In the genomic region with DNA sequence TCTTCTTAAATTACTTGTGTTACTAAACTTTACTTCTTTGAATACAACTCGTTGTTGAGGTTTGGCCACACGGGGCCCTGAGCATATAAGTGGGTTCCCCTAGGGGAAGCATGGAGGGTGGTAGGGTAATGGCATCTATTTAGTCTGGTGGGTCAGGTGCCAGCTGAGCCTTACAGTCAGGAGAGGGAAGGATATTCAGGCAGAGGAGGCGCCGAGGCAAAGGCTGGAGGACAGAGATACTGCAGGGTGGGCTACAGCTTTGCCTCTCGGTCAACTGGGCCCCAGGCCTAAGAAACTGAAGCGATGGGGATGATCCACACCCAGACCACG, we compare ENCODE assay signal across 9 cellular contexts. TPM values are rescaled to one million over a fixed set of nuclear protein-coding genes. Genes with fewer than 3 reads are reported as not detected.
DNase-seq lines count a peak whose midpoint lies in the region; ATAC-seq, FAIRE-seq and TF ChIP-seq lines count a peak whose summit lies in the region.
"Had no signal": no experiment of that assay in that cellular context is flagged by ENCODE, and none has a peak within 500 bp of the region (broad histone marks: within the 10 kb centered on the region; RNA-seq: fewer than 3 reads in every experiment).

No MANE protein-coding gene starts in this region.

- FAIRE-seq in GM12878 (lab: Jason Lieb, UNC), result no peak
- FAIRE-seq: colon had no signal

- H3K4me2 ChIP-seq in GM12878 (ENCODE audit: control insufficient read depth, insufficient read depth), result peak overlapping the region; percentile 89

- BruUV-seq in GM12878 (replicated peaks; lab: Mats Ljungman, UMichigan), result no TSS peak

- H3K27ac ChIP-seq in GM12878 (ENCODE audit: control insufficient read depth, insufficient read depth) (peak overlapping the region; percentile 89), lung (ENCODE audit: low read depth in 1 of 2, low read length in 1 of 2) (peak overlapping the region in 1 of 2 donors; percentile 40)

- H3K4me3 ChIP-seq in GM12878, result peak overlapping the region; percentile 90; the same call in 1 of the 2 replicates
- H3K4me3 ChIP-seq in lung, result no peak overlapping the region

- peaks cover 36% of the 10 kb centered on the region for H3K79me2 ChIP-seq in GM12878 (ENCODE audit: control insufficient read depth, insufficient read depth, low read length)

- peak; percentile 43 for DNase-seq in SIG-M5 treated with dmso at 0.1 percent for 504 hours (lab: John Stamatoyannopoulos, UW; ENCODE audit: unreplicated experiment)
- DNase-seq in SIG-M5 (lab: John Stamatoyannopoulos, UW), result no peak
- DNase-seq in GM12878 (ENCODE audit: low read depth, low spot score), result no peak
- peak; percentile 29 for DNase-seq in lung (ENCODE audit: low spot score)
- no peak for DNase-seq in T1000 (lab: John Stamatoyannopoulos, UW)
- DNase-seq in COLO668 (lab: John Stamatoyannopoulos, UW; ENCODE audit: unreplicated experiment), result no peak

- no peaks in the 10 kb centered on the region for H4K20me1 ChIP-seq in GM12878 (ENCODE audit: control insufficient read depth, insufficient read depth)

- peak; percentile 32 for ATAC-seq in HG03354 (IDR thresholded peaks at IDR 0.05; ENCODE audit: poor library complexity, severe bottlenecking, unreplicated experiment)
- peak; percentile 45 for ATAC-seq in GM12878
- ATAC-seq in lung (ENCODE audit: insufficient read depth, low FRiP score), result no peak
- no peak for ATAC-seq in HG03521 (IDR thresholded peaks at IDR 0.05; ENCODE audit: unreplicated experiment)

- RAD21 ChIA-PET in GM12878 (lab: Charles Lee; ENCODE audit: unreplicated experiment), result interaction anchor here (0.9 to 2.9 kb wide), 8 partner anchors 11 to 74 kb away, joined by 3 to 10 read pairs (median 4); no protein-coding TSS in a partner anchor

- peaks cover 18% of the 10 kb centered on the region; the same call in 1 of the 2 replicates for H3K4me1 ChIP-seq in GM12878 (ENCODE audit: control insufficient read depth, insufficient read depth, low read length)
- peaks cover 0 to 10% of the 10 kb centered on the region in 2 donors for H3K4me1 ChIP-seq in lung (ENCODE audit: control insufficient read depth in 2 of 2, insufficient read depth in 2 of 2, low read length in 2 of 2)

- SMC1A ChIA-PET in GM12878 (lab: Charles Lee; ENCODE audit: uncharacterized antibody, unreplicated experiment), result interaction anchor here (0.6 to 4.6 kb wide), 12 partner anchors 9 to 90 kb away, joined by 3 to 30 read pairs (median 6); a partner anchor contains a TSS

- no peaks in the 10 kb centered on the region for H3K9me3 ChIP-seq in GM12878 (replicated peaks; ENCODE audit: control insufficient read depth, insufficient read depth, low read length)
- no peaks in the 10 kb centered on the region for H3K9me3 ChIP-seq in lung (ENCODE audit: control insufficient read depth in 2 of 2, insufficient read depth in 1 of 2, low read length in 1 of 2)

- POLR2A ChIA-PET in GM12878 (lab: Charles Lee), result interaction anchor here (0.6 to 1.9 kb wide), 8 partner anchors 10 to 362 kb away, joined by 3 to 10 read pairs (median 5); a partner anchor contains a TSS

- H3K27me3 ChIP-seq in GM12878 (replicated peaks in 1 of 2; ENCODE audit: control insufficient read depth in 2 of 2, insufficient read depth in 2 of 2, low read length in 1 of 2) (no peaks in the 10 kb centered on the region), lung (ENCODE audit: control insufficient read depth, insufficient read depth) (no peaks in the 10 kb centered on the region)

- under 1% methylated on average over 7 of the region's 7 CpGs for WGBS in GM12878 (ENCODE audit: insufficient coverage, insufficient replicate concordance, low lambda C conversion rate, missing lambda C conversion rate)
- WGBS in lung, 2 donors, result 36 to 39% methylated on average over 7 of the region's 7 CpGs

- CTCF ChIA-PET in GM12878 (lab: Yijun Ruan, JAX), result interaction anchor here (0.6 to 6.9 kb wide), 19 partner anchors 10 to 358 kb away, joined by 3 to 50 read pairs (median 6); a partner anchor contains a TSS

- intact Hi-C loops in GM12878 (cut with micrococcal nuclease; ENCODE audit: unreplicated experiment), result loop anchor here (2.0 to 10.0 kb wide), 4 partner anchors 57 to 515 kb away; a partner anchor contains a TSS

- in situ Hi-C loops in GM12878 (cut with MboI), result no loop called here

- TF ChIP-seq EP300 in GM12878 (IDR thresholded peaks at IDR 0.05; ENCODE audit: borderline replicate concordance in 1 of 2, control insufficient read depth in 1 of 2, low read depth in 2 of 2, low read length in 2 of 2), result no peak

- TF ChIP-seq POLR2A in GM12878 (IDR thresholded peaks at IDR 0.05; ENCODE audit: low read depth, low read length), result no peak

- peaks cover 2 to 7% of the 10 kb centered on the region in 2 experiments; a peak in 3 of 4 replicates for H3K36me3 ChIP-seq in GM12878 (ENCODE audit: control insufficient read depth in 2 of 2, insufficient read depth in 2 of 2, low read length in 1 of 2)
- H3K36me3 ChIP-seq in lung (ENCODE audit: control insufficient read depth in 2 of 2, insufficient read depth in 2 of 2, low read length in 2 of 2), result peaks cover 0 to 10% of the 10 kb centered on the region in 2 donors

- peak overlapping the region; percentile 98 for H2AFZ ChIP-seq in GM12878 (ENCODE audit: control insufficient read depth, low read depth, low read length)

- peak overlapping the region; percentile 97 for H3K9ac ChIP-seq in GM12878 (ENCODE audit: control insufficient read depth, insufficient read depth, low read length)

- no peak for TF ChIP-seq CTCF in GM12878 (IDR thresholded peaks at IDR 0.05 in 2 of 3, conservative IDR thresholded peaks at IDR 0.05 in 1 of 3; ENCODE audit: control insufficient read depth in 2 of 3, extremely low read depth in 1 of 3, insufficient read depth in 1 of 3, low read depth in 3 of 3, low read length in 3 of 3)
- no peak for TF ChIP-seq CTCF in lung (IDR thresholded peaks at IDR 0.05; ENCODE audit: control extremely low read depth, extremely low read depth)

- TF ChIP-seq RAD21 in GM12878 (IDR thresholded peaks at IDR 0.05; ENCODE audit: insufficient read depth, low read depth, low read length), result no peak

TF ChIP-seq in GM12878, 131 proteins besides CTCF, POLR2A, EP300 and RAD21:
- no peak for TF ChIP-seq IKZF1 (conservative IDR thresholded peaks at IDR 0.05)
- no peak for TF ChIP-seq YY1 (IDR thresholded peaks at IDR 0.05; ENCODE audit: low read depth, low read length)
- no peak for TF ChIP-seq CBX5 (IDR thresholded peaks at IDR 0.05; ENCODE audit: low read depth)
- peak; percentile 63; the same call in 1 of the 2 replicates for TF ChIP-seq HDGF (IDR thresholded peaks at IDR 0.05)

RNA-seq across cellular contexts. Expression of a gene that starts 0.4 kb away (rescaled TPM):
- 90.9 and 92.9 TPM in 2 replicates for total RNA-seq in GM12878 (2013; cell fraction: nucleolus; rRNA removed)
- 76.6 and 76.9 TPM in 2 replicates for total RNA-seq in GM12878 (2014; rRNA removed)
- 53.1 and 56.2 TPM in 2 replicates for total RNA-seq in GM12878 (2014; rRNA removed; fragmentation: Illumina TruSeq; extraction: Trizol)
- 51.3 and 55.4 TPM in 2 replicates for total RNA-seq in GM12878 (2021)
- polyA plus RNA-seq in GM12878 (2011; ENCODE audit: low read depth), result 34.9 TPM
- 78.9 and 98.0 TPM in 2 replicates for polyA plus RNA-seq in GM12878 (2011; rRNA removed)
- 113 and 116 TPM in 2 replicates for polyA plus RNA-seq in GM12878 (2011; cell fraction: cytosol; rRNA removed)
- polyA plus RNA-seq in GM12878 (2011; cell fraction: nucleus; rRNA removed), result 88.8 and 94.5 TPM in 2 replicates
- polyA plus RNA-seq in GM12878 (2012), result 63.5 and 63.9 TPM in 2 replicates
- 52.1 and 54.9 TPM in 2 replicates for polyA plus RNA-seq in GM12878 (2014; fragmentation: Illumina TruSeq; extraction: Trizol)
- 10 to 100 TPM; 16.3 to 21.1 TPM for polyA plus RNA-seq in GM12878 (2014; fragmentation: Nextera tagmentation; extraction: Ambion mirVana)
- polyA plus RNA-seq in GM12878 (2014; rRNA removed), result 62.7 and 69.3 TPM in 2 replicates
- 10 to 100 TPM; 58.7 to 59.2 TPM for polyA plus RNA-seq in GM12878 (2016; fragmentation: Nextera tagmentation; extraction: Ambion mirVana)
- polyA minus RNA-seq in GM12878 (2011; rRNA and poly(A)+ RNA removed), result 61.8 and 105 TPM in 2 replicates
- polyA minus RNA-seq in GM12878 (2011; cell fraction: cytosol; rRNA and poly(A)+ RNA removed), result 24.5 and 33.2 TPM in 2 replicates
- polyA minus RNA-seq in GM12878 (2011; cell fraction: nucleus; rRNA and poly(A)+ RNA removed), result 42.2 and 50.8 TPM in 2 replicates
- 10 to 100 TPM; 74.7 to 79.0 TPM for total RNA-seq in lung
- polyA plus RNA-seq in lung, result 10 to 100 TPM; 42.8 to 83.8 TPM

RNA-seq across cellular contexts. Expression of a gene that starts 2.9 kb away (rescaled TPM):
- total RNA-seq in GM12878 (2013; cell fraction: nucleolus; rRNA removed), result not detected in 2 replicates
- total RNA-seq in GM12878 (2014; rRNA removed) (0.28 and 0.33 TPM in 2 replicates), GM12878 (2014; rRNA removed; fragmentation: Illumina TruSeq; extraction: Trizol) (not detected in 2 replicates), GM12878 (2021) (0.05 TPM in 2 replicates), lung (not detected)
- not detected for polyA plus RNA-seq in GM12878 (2011; ENCODE audit: low read depth)
- polyA plus RNA-seq in GM12878 (2011; rRNA removed) (0.14 and 0.57 TPM in 2 replicates), GM12878 (2014; fragmentation: Illumina TruSeq; extraction: Trizol) (0.09 and 0.33 TPM in 2 replicates), GM12878 (2014; fragmentation: Nextera tagmentation; extraction: Ambion mirVana) (1 to 10 TPM in 1 of 2 experiments, under 1 TPM in 1; 0.24 to 1.1 TPM), GM12878 (2014; rRNA removed) (0.03 and 0.09 TPM in 2 replicates), GM12878 (2016; fragmentation: Nextera tagmentation; extraction: Ambion mirVana) (under 1 TPM; 0.19 to 0.60 TPM), lung (under 1 TPM; 0.14 to 0.15 TPM)
- 0.42 and 0.45 TPM in 2 replicates for polyA plus RNA-seq in GM12878 (2011; cell fraction: cytosol; rRNA removed)
- polyA plus RNA-seq in GM12878 (2011; cell fraction: nucleus; rRNA removed), result 2.0 and 2.6 TPM in 2 replicates
- polyA plus RNA-seq in GM12878 (2012), result 0.07 TPM in 1 of 2 replicates, not detected in the other
- 0.07 and 0.15 TPM in 2 replicates for polyA minus RNA-seq in GM12878 (2011; rRNA and poly(A)+ RNA removed)
- polyA minus RNA-seq in GM12878 (2011; cell fraction: cytosol; rRNA and poly(A)+ RNA removed), result not detected in 2 replicates
- 0.24 TPM in 1 of 2 replicates, not detected in the other for polyA minus RNA-seq in GM12878 (2011; cell fraction: nucleus; rRNA and poly(A)+ RNA removed)

Comparison
In these comparisons a context has a peak if more than half of its experiments do, and no peak if none do; other contexts are left out.
1. DNase-seq: peak in SIG-M5 treated with dmso at 0.1 percent for 504 hours (single experiment) and lung (single experiment); none in SIG-M5 (single experiment), GM12878 (single experiment), T1000 (single experiment) and COLO668 (single experiment).
2. ATAC-seq: peak in HG03354 (single experiment) and GM12878 (single experiment); none in lung (single experiment) and HG03521 (single experiment).